8 cellular contexts compared by ENCODE assay signal in genomic region chr16:58661199-58661830, GRCh38. TPM values are rescaled to one million over a fixed set of nuclear protein-coding genes. Genes with fewer than 3 reads are reported as not detected.
DNase-seq lines count a peak whose midpoint lies in the region; ATAC-seq and TF ChIP-seq lines count a peak whose summit lies in the region.

No MANE protein-coding gene starts in this region.

- H3K27me3 Mint-ChIP-seq in activated naive CD4-positive, alpha-beta T cell treated with anti-CD3 and anti-CD28 coated beads, Interleukin-2, amount 10 ng/mL, durations not matched to agents 7 days and 5 days: peaks cover 20% of the 10 kb centered on the region
- peaks cover 1% of the 10 kb centered on the region; the same call in 1 of the 2 replicates for H3K27me3 Mint-ChIP-seq in H9 (ENCODE audit: low read depth)

- H2BK120ac ChIP-seq in H9 (ENCODE audit: low read depth, low read length, poor library complexity, severe bottlenecking): no peak overlapping the region

- H2AK5ac ChIP-seq in H9 (ENCODE audit: insufficient read length, low read length): no peak overlapping the region

- H3K9me3 ChIP-seq in H9 (ENCODE audit: control insufficient read depth, low read depth, low read length) (no peaks in the 10 kb centered on the region), MG63 (no peaks in the 10 kb centered on the region), SJCRH30 (replicated peaks) (no peaks in the 10 kb centered on the region)

- H2AFZ ChIP-seq in H9 (ENCODE audit: low read length): no peak overlapping the region

- no peak for TF ChIP-seq POLR2A in erythroblast (IDR thresholded peaks at IDR 0.05; ENCODE audit: low read length)

- H3K79me2 ChIP-seq in H9 (ENCODE audit: insufficient read depth, low read length): no peaks in the 10 kb centered on the region

- no peak overlapping the region for H3K23ac ChIP-seq in H9 (ENCODE audit: insufficient read length, low read depth, low read length)

- no peak overlapping the region for H3K56ac ChIP-seq in H9 (ENCODE audit: insufficient read length, low read depth, low read length)

- no peak overlapping the region for H3K14ac ChIP-seq in H9 (ENCODE audit: insufficient read depth, low read length)

- CTCF ChIA-PET in activated naive CD4-positive, alpha-beta T cell treated with anti-CD3 and anti-CD28 coated beads, Interleukin-2, amount 10 ng/mL, durations not matched to agents 7 days and 5 days (lab: Charles Lee): interaction anchor here (0.6 to 2.1 kb wide), 7 partner anchors 38 to 324 kb away, joined by 3 to 5 read pairs (median 4); no protein-coding TSS in a partner anchor

- no peaks in the 10 kb centered on the region for H3K4me1 Mint-ChIP-seq in activated naive CD4-positive, alpha-beta T cell treated with anti-CD3 and anti-CD28 coated beads, Interleukin-2, amount 10 ng/mL, durations not matched to agents 7 days and 5 days
- peaks cover 2 to 3% of the 10 kb centered on the region in 2 experiments; a peak in 3 of 4 replicates for H3K4me1 Mint-ChIP-seq in H9

- H4K5ac ChIP-seq in H9 (ENCODE audit: insufficient read length, low read depth, low read length): no peak overlapping the region

- H3K4me1 ChIP-seq in H9 (ENCODE audit: insufficient read depth, low read length) (no peaks in the 10 kb centered on the region), SJCRH30 (no peaks in the 10 kb centered on the region)

- no peak for ATAC-seq in GM18873 (IDR thresholded peaks at IDR 0.05; ENCODE audit: low FRiP score, unreplicated experiment)

- H3K4ac ChIP-seq in H9 (ENCODE audit: low read depth, low read length): no peak overlapping the region

- H3K27ac ChIP-seq in H9 (ENCODE audit: insufficient read length, low read depth, low read length): no peak overlapping the region
- H3K27ac ChIP-seq in SJCRH30: no peak overlapping the region

- H3K4me2 ChIP-seq in H9 (ENCODE audit: insufficient read depth, insufficient read length, low read length): no peak overlapping the region

- no peak overlapping the region for H2BK12ac ChIP-seq in H9 (ENCODE audit: insufficient read length, low read depth, low read length)

- H2BK5ac ChIP-seq in H9 (ENCODE audit: insufficient read length, low read length): no peak overlapping the region

- no peak overlapping the region for H3K9ac ChIP-seq in H9 (ENCODE audit: extremely low read depth, insufficient read length, low read length)

- no peaks in the 10 kb centered on the region for H3K27me3 ChIP-seq in H9 (ENCODE audit: insufficient read depth, low read length)
- H3K27me3 ChIP-seq in MG63: no peaks in the 10 kb centered on the region
- no peaks in the 10 kb centered on the region for H3K27me3 ChIP-seq in SJCRH30

- no peak overlapping the region for H4K8ac ChIP-seq in H9 (replicated peaks; ENCODE audit: insufficient read length, low read depth, low read length)

- no peak overlapping the region for H2BK15ac ChIP-seq in H9 (ENCODE audit: low read depth, low read length)

- no peaks in the 10 kb centered on the region for H3K36me3 ChIP-seq in MG63
- no peaks in the 10 kb centered on the region for H3K36me3 ChIP-seq in SJCRH30

- no peaks in the 10 kb centered on the region for H3K9me3 Mint-ChIP-seq in activated naive CD4-positive, alpha-beta T cell treated with anti-CD3 and anti-CD28 coated beads, Interleukin-2, amount 10 ng/mL, durations not matched to agents 7 days and 5 days
- H3K9me3 Mint-ChIP-seq in H9: no peaks in the 10 kb centered on the region; a peak in 1 of 5 replicates

- no peak overlapping the region for H4K91ac ChIP-seq in H9 (ENCODE audit: insufficient read length, low read depth, low read length)

- no peaks in the 10 kb centered on the region for H3K79me1 ChIP-seq in H9 (ENCODE audit: insufficient read depth, low read depth, low read length, poor library complexity, severe bottlenecking)

- TF ChIP-seq CTCF in H9 (conservative IDR thresholded peaks at IDR 0.05): peak; percentile 77

- no peak overlapping the region for H3K4me3 Mint-ChIP-seq in activated naive CD4-positive, alpha-beta T cell treated with anti-CD3 and anti-CD28 coated beads, Interleukin-2, amount 10 ng/mL, durations not matched to agents 7 days and 5 days
- no peak overlapping the region for H3K4me3 Mint-ChIP-seq in H9

- no peak overlapping the region for H3K27ac Mint-ChIP-seq in activated naive CD4-positive, alpha-beta T cell treated with anti-CD3 and anti-CD28 coated beads, Interleukin-2, amount 10 ng/mL, durations not matched to agents 7 days and 5 days
- peak overlapping the region in 1 of 3 experiments; percentile 68; a peak in 1 of 7 replicates for H3K27ac Mint-ChIP-seq in H9

- H3K18ac ChIP-seq in H9 (ENCODE audit: insufficient read length, low read depth, low read length): no peak overlapping the region

- no peaks in the 10 kb centered on the region for H4K20me1 ChIP-seq in H9 (ENCODE audit: control insufficient read depth, insufficient read depth, insufficient read length)

- no peaks in the 10 kb centered on the region for H3K36me3 Mint-ChIP-seq in activated naive CD4-positive, alpha-beta T cell treated with anti-CD3 and anti-CD28 coated beads, Interleukin-2, amount 10 ng/mL, durations not matched to agents 7 days and 5 days
- peaks cover 0 to 2% (median 1%) of the 10 kb centered on the region in 3 experiments; a peak in 5 of 7 replicates for H3K36me3 Mint-ChIP-seq in H9 (ENCODE audit: insufficient read depth in 1 of 3, low read depth in 3 of 3)

- DNase-seq in activated naive CD4-positive, alpha-beta T cell treated with anti-CD3 and anti-CD28 coated beads, Interleukin-2, amount 10 ng/mL, durations not matched to agents 7 days and 5 days: peak; percentile 24
- DNase-seq in activated naive CD4-positive, alpha-beta T cell (lab: John Stamatoyannopoulos, UW): no peak
- peak; percentile 63 for DNase-seq in H9
- peak; percentile 90 for DNase-seq in MG63
- DNase-seq in SJCRH30: peak; percentile 57 to 84
- peak; percentile 64 to 69 for DNase-seq in erythroblast (lab: John Stamatoyannopoulos, UW)
- DNase-seq in myocyte (ENCODE audit: low read depth): peak; percentile 92

- H3T11ph ChIP-seq in H9 (ENCODE audit: low read length): no peak overlapping the region

- no CpG with 5 or more reads among the region's 12 CpGs for WGBS in H9 (ENCODE audit: extremely low coverage, insufficient read length, low lambda C conversion rate)

- no peaks in the 10 kb centered on the region for H3K23me2 ChIP-seq in H9 (ENCODE audit: insufficient read length, low read depth, low read length, poor library complexity, severe bottlenecking)

- H3K4me3 ChIP-seq in MG63 (no peak overlapping the region), SJCRH30 (no peak overlapping the region)

- no peak overlapping the region for H2BK20ac ChIP-seq in H9 (ENCODE audit: low read depth, low read length, poor library complexity, severe bottlenecking)

RNA-seq across cellular contexts. Expression of gene SLC38A7, which starts 23.3 kb away (rescaled TPM):
- 25.0 and 26.6 TPM in 2 replicates for total RNA-seq in H9 (2021)
- 4.4 and 13.1 TPM in 2 replicates for total RNA-seq in MG63 (2014; rRNA removed; shearing (Covaris generic); ENCODE audit: low replicate concordance)
- 10.1 and 12.5 TPM in 2 replicates for total RNA-seq in SJCRH30 (2014; rRNA removed; shearing (Covaris generic))
- total RNA-seq in myocyte: 19.5 and 20.3 TPM in 2 replicates
- 31.0 TPM for polyA plus RNA-seq in myocyte (2012)

RNA-seq across cellular contexts. Expression of gene CNOT1, which starts 31.7 kb away (rescaled TPM):
- total RNA-seq in H9 (2021) (314 and 328 TPM in 2 replicates), myocyte (73.7 and 79.2 TPM in 2 replicates)
- total RNA-seq in MG63 (2014; rRNA removed; shearing (Covaris generic); ENCODE audit: low replicate concordance): 232 and 296 TPM in 2 replicates
- 281 and 284 TPM in 2 replicates for total RNA-seq in SJCRH30 (2014; rRNA removed; shearing (Covaris generic))
- polyA plus RNA-seq in myocyte (2012): 55.3 TPM

Comparison
In these comparisons a context has a peak if more than half of its experiments do, and no peak if none do; other contexts are left out.
1. DNase-seq: peak in activated naive CD4-positive, alpha-beta T cell treated with anti-CD3 and anti-CD28 coated beads, Interleukin-2, amount 10 ng/mL, durations not matched to agents 7 days and 5 days (single experiment), H9 (single experiment), MG63 (single experiment), SJCRH30 (2 of 2), erythroblast (2 of 2) and myocyte (single experiment); none in activated naive CD4-positive, alpha-beta T cell (0 of 4).